9 cellular contexts compared by ENCODE assay signal in genomic region chr3:58299839-58300516, GRCh38. TPM values are rescaled to one million over a fixed set of nuclear protein-coding genes. Genes with fewer than 3 reads are reported as not detected.
DNase-seq lines count a peak whose midpoint lies in the region; ATAC-seq, FAIRE-seq and TF ChIP-seq lines count a peak whose summit lies in the region.
"Had no signal": no experiment of that assay in that cellular context is flagged by ENCODE, and none has a peak within 500 bp of the region (broad histone marks: within the 10 kb centered on the region; RNA-seq: fewer than 3 reads in every experiment).

No MANE protein-coding gene starts in this region.

- ATAC-seq in RWPE2 (ENCODE audit: low read depth) (no peak), HG02973 (IDR thresholded peaks at IDR 0.05; ENCODE audit: unreplicated experiment) (no peak), GM18511 (IDR thresholded peaks at IDR 0.05; ENCODE audit: unreplicated experiment) (no peak), GM21786 (IDR thresholded peaks at IDR 0.05; ENCODE audit: unreplicated experiment) (no peak)

- no peak overlapping the region for H3K27ac ChIP-seq in RWPE2 (ENCODE audit: poor library complexity, severe bottlenecking)

- no peaks in the 10 kb centered on the region for H3K9me3 ChIP-seq in RWPE2 (ENCODE audit: severe bottlenecking)

- DNase-seq in NCI-H146 (lab: John Stamatoyannopoulos, UW) (peak; percentile 15), NCI-H146 treated with DMSO at 0.1 percent for 48 hours (lab: John Stamatoyannopoulos, UW; ENCODE audit: unreplicated experiment) (no peak), RWPE2 (ENCODE audit: low spot score) (no peak), frontal cortex (ENCODE audit: low spot score in 2 of 2) (no peak), superior temporal gyrus (ENCODE audit: extremely low spot score) (peak; percentile 77)
- DNase-seq: COR-L47 had no signal

- no peaks in the 10 kb centered on the region for H3K36me3 ChIP-seq in RWPE2 (ENCODE audit: low read depth)

- peak; percentile 96 for FAIRE-seq in frontal cortex (lab: Jason Lieb, UNC)

- H3K27me3 ChIP-seq in RWPE2 (ENCODE audit: insufficient read depth, poor library complexity, severe bottlenecking): no peaks in the 10 kb centered on the region

- H3K4me3 ChIP-seq in RWPE2 (ENCODE audit: severe bottlenecking): no peak overlapping the region

- H3K4me1 ChIP-seq in RWPE2 (ENCODE audit: insufficient read depth, poor library complexity, severe bottlenecking): no peaks in the 10 kb centered on the region

- peak; percentile 80 for TF ChIP-seq CTCF in RWPE2 (IDR thresholded peaks at IDR 0.05; ENCODE audit: poor library complexity, severe bottlenecking)

RNA-seq across cellular contexts. Expression of gene RPP14, which starts 6.1 kb away (rescaled TPM):
- total RNA-seq in frontal cortex: 18.8 TPM

RNA-seq across cellular contexts. Expression of gene HTD2, which starts 6.3 kb away (rescaled TPM):
- total RNA-seq in frontal cortex: 6.5 TPM

RNA-seq across cellular contexts. Expression of gene PXK, which starts 32.7 kb away (rescaled TPM):
- total RNA-seq in frontal cortex: 22.0 TPM

Comparison
In these comparisons a context has a peak if more than half of its experiments do, and no peak if none do; other contexts are left out.
1. DNase-seq: peak in NCI-H146 (single experiment) and superior temporal gyrus (single experiment); none in NCI-H146 treated with DMSO at 0.1 percent for 48 hours (single experiment), RWPE2 (single experiment) and frontal cortex (0 of 2).